ENCODE assay signal across 31 cellular contexts in genomic region chr10:97561678-97562077, GRCh38. TPM values are rescaled to one million over a fixed set of nuclear protein-coding genes. Genes with fewer than 3 reads are reported as not detected.
"Had no signal": no experiment of that assay in that cellular context is flagged by ENCODE, and none has a peak within 500 bp of the region (broad histone marks: within the 10 kb centered on the region; RNA-seq: fewer than 3 reads in every experiment).

No MANE protein-coding gene starts in this region.

- H3K9me3 ChIP-seq: breast epithelium, uterus had no signal

- H3K36me3 ChIP-seq: breast epithelium, uterus had no signal

- H3K4me3 ChIP-seq: hepatocyte, skin epidermis, uterus had no signal

- H3K4me1 Mint-ChIP-seq: central memory CD8-positive, alpha-beta T cell; memory B cell; stimulated activated naive CD8-positive, alpha-beta T cell treated with anti-CD3 and anti-CD28 coated beads, Interleukin-15, amount 100 ng/mL, for 72 hours; T-cell had no signal

- DNase-seq: activated CD4-positive, alpha-beta T cell treated with anti-CD3 and anti-CD28 coated beads for 1 hour; activated CD4-positive, alpha-beta T cell treated with anti-CD3 and anti-CD28 coated beads, Interleukin-2, amount 10 ng/mL, durations not matched to agents 7 days and 5 days; activated CD8-positive, alpha-beta T cell treated with anti-CD3 and anti-CD28 coated beads, Interleukin-2, amount 10 ng/mL, durations not matched to agents 7 days and 5 days; activated gamma-delta T cell; activated naive CD4-positive, alpha-beta T cell treated with anti-CD3 and anti-CD28 coated beads, Interleukin-2, amount 10 ng/mL, durations not matched to agents 7 days and 5 days; activated naive CD8-positive, alpha-beta T cell treated with anti-CD3 and anti-CD28 coated beads, Interleukin-2, amount 10 ng/mL, durations not matched to agents 7 days and 5 days; activated T-cell treated with anti-CD3 and anti-CD28 coated beads, Interleukin-2, amount 50 U/mL, for 1 hour; amniotic stem cell; dermis blood vessel endothelial cell; effector CD4-positive, alpha-beta T cell; left colon; naive thymus-derived CD8-positive, alpha-beta T cell; stimulated activated CD4-positive, alpha-beta T cell treated with anti-CD3 and anti-CD28 coated beads, Interleukin-4, amount 100 ng/mL, for 24 hours; stimulated activated naive CD8-positive, alpha-beta T cell treated with anti-CD3 and anti-CD28 coated beads, Interleukin-15, amount 100 ng/mL, for 72 hours; substantia nigra; T-cell; uterus had no signal

- H3K27me3 Mint-ChIP-seq: activated CD4-positive, alpha-beta T cell treated with anti-CD3 and anti-CD28 coated beads, Interleukin-2, amount 10 ng/mL, durations not matched to agents 7 days and 5 days; activated naive CD4-positive, alpha-beta T cell treated with anti-CD3 and anti-CD28 coated beads, Interleukin-2, amount 10 ng/mL, durations not matched to agents 7 days and 5 days; activated naive CD8-positive, alpha-beta T cell treated with anti-CD3 and anti-CD28 coated beads, Interleukin-2, amount 10 ng/mL, durations not matched to agents 7 days and 5 days; central memory CD8-positive, alpha-beta T cell; memory B cell; naive thymus-derived CD8-positive, alpha-beta T cell; stimulated activated naive CD8-positive, alpha-beta T cell treated with anti-CD3 and anti-CD28 coated beads, Interleukin-15, amount 100 ng/mL, for 72 hours; T-cell; type B pancreatic cell had no signal

- H3K36me3 Mint-ChIP-seq: activated naive CD4-positive, alpha-beta T cell treated with anti-CD3 and anti-CD28 coated beads, Interleukin-2, amount 10 ng/mL, durations not matched to agents 7 days and 5 days; activated naive CD8-positive, alpha-beta T cell treated with anti-CD3 and anti-CD28 coated beads, Interleukin-2, amount 10 ng/mL, durations not matched to agents 7 days and 5 days; memory B cell; stimulated activated effector memory CD8-positive, alpha-beta T cell treated with anti-CD3 and anti-CD28 coated beads, Interleukin-12 subunit alpha, Interleukin-12 subunit beta, amount 100 ng/mL, for 72 hours; T-cell; type B pancreatic cell had no signal

- ATAC-seq: activated CD8-positive, alpha-beta T cell treated with anti-CD3 and anti-CD28 coated beads, Interleukin-2, amount 10 ng/mL, durations not matched to agents 7 days and 5 days; left colon; naive thymus-derived CD8-positive, alpha-beta T cell; sciatic nerve; stimulated activated effector memory CD8-positive, alpha-beta T cell treated with anti-CD3 and anti-CD28 coated beads, Interleukin-12 subunit alpha, Interleukin-12 subunit beta, amount 100 ng/mL, for 72 hours; stimulated activated naive CD8-positive, alpha-beta T cell treated with anti-CD3 and anti-CD28 coated beads, Interleukin-15, amount 100 ng/mL, for 72 hours; T-cell; WTC11 had no signal

- H3K27me3 ChIP-seq: breast epithelium, hepatocyte, uterus had no signal

- H3K27ac ChIP-seq: epithelial cell of prostate, hepatocyte, uterus had no signal

- H3K9me3 Mint-ChIP-seq: activated naive CD4-positive, alpha-beta T cell treated with anti-CD3 and anti-CD28 coated beads, Interleukin-2, amount 10 ng/mL, durations not matched to agents 7 days and 5 days; central memory CD8-positive, alpha-beta T cell; memory B cell; naive thymus-derived CD8-positive, alpha-beta T cell; stimulated activated effector memory CD8-positive, alpha-beta T cell treated with anti-CD3 and anti-CD28 coated beads, Interleukin-12 subunit alpha, Interleukin-12 subunit beta, amount 100 ng/mL, for 72 hours; stimulated activated naive CD8-positive, alpha-beta T cell treated with anti-CD3 and anti-CD28 coated beads, Interleukin-15, amount 100 ng/mL, for 72 hours; T-cell had no signal

- H3K4me1 ChIP-seq: breast epithelium, uterus had no signal

- H3K4me3 Mint-ChIP-seq: activated CD4-positive, alpha-beta T cell treated with anti-CD3 and anti-CD28 coated beads, Interleukin-2, amount 10 ng/mL, durations not matched to agents 7 days and 5 days; activated CD8-positive, alpha-beta T cell treated with anti-CD3 and anti-CD28 coated beads, Interleukin-2, amount 10 ng/mL, durations not matched to agents 7 days and 5 days; activated naive CD4-positive, alpha-beta T cell treated with anti-CD3 and anti-CD28 coated beads, Interleukin-2, amount 10 ng/mL, durations not matched to agents 7 days and 5 days; activated naive CD8-positive, alpha-beta T cell treated with anti-CD3 and anti-CD28 coated beads, Interleukin-2, amount 10 ng/mL, durations not matched to agents 7 days and 5 days; central memory CD8-positive, alpha-beta T cell; memory B cell; naive thymus-derived CD8-positive, alpha-beta T cell; stimulated activated effector memory CD8-positive, alpha-beta T cell treated with anti-CD3 and anti-CD28 coated beads, Interleukin-12 subunit alpha, Interleukin-12 subunit beta, amount 100 ng/mL, for 72 hours; stimulated activated naive CD8-positive, alpha-beta T cell treated with anti-CD3 and anti-CD28 coated beads, Interleukin-15, amount 100 ng/mL, for 72 hours; T-cell; type B pancreatic cell; WTC11 had no signal

- H3K27ac Mint-ChIP-seq: activated CD4-positive, alpha-beta T cell treated with anti-CD3 and anti-CD28 coated beads, Interleukin-2, amount 10 ng/mL, durations not matched to agents 7 days and 5 days; activated CD8-positive, alpha-beta T cell treated with anti-CD3 and anti-CD28 coated beads, Interleukin-2, amount 10 ng/mL, durations not matched to agents 7 days and 5 days; activated naive CD4-positive, alpha-beta T cell treated with anti-CD3 and anti-CD28 coated beads, Interleukin-2, amount 10 ng/mL, durations not matched to agents 7 days and 5 days; activated naive CD8-positive, alpha-beta T cell treated with anti-CD3 and anti-CD28 coated beads, Interleukin-2, amount 10 ng/mL, durations not matched to agents 7 days and 5 days; memory B cell; stimulated activated effector memory CD8-positive, alpha-beta T cell treated with anti-CD3 and anti-CD28 coated beads, Interleukin-12 subunit alpha, Interleukin-12 subunit beta, amount 100 ng/mL, for 72 hours; stimulated activated naive CD8-positive, alpha-beta T cell treated with anti-CD3 and anti-CD28 coated beads, Interleukin-15, amount 100 ng/mL, for 72 hours; T-cell; WTC11 had no signal

RNA-seq across cellular contexts. Expression of gene ANKRD2, which starts 10.9 kb away (rescaled TPM):
- total RNA-seq: breast epithelium; frontal cortex; hepatocyte; left colon; naive thymus-derived CD8-positive, alpha-beta T cell; sciatic nerve; WTC11 had no signal
- polyA plus RNA-seq: hepatocyte; naive thymus-derived CD8-positive, alpha-beta T cell had no signal

RNA-seq across cellular contexts. Expression of gene HOGA1, which starts 22.5 kb away (rescaled TPM):
- total RNA-seq: activated CD4-positive, alpha-beta T cell treated with anti-CD3 and anti-CD28 coated beads, Interleukin-2, amount 10 ng/mL, durations not matched to agents 7 days and 5 days; activated CD8-positive, alpha-beta T cell treated with anti-CD3 and anti-CD28 coated beads, Interleukin-2, amount 10 ng/mL, durations not matched to agents 7 days and 5 days; activated naive CD8-positive, alpha-beta T cell treated with anti-CD3 and anti-CD28 coated beads, Interleukin-2, amount 10 ng/mL, durations not matched to agents 7 days and 5 days; naive thymus-derived CD8-positive, alpha-beta T cell; T-helper 2 cell treated with Interferon-gamma antibody and Interleukin-4, amounts not matched to agents 100 ng/mL and 5 ng/mL, for 36 hours had no signal
- polyA plus RNA-seq: naive thymus-derived CD8-positive, alpha-beta T cell had no signal

RNA-seq across cellular contexts. Expression of gene C10orf62, which starts 27.8 kb away (rescaled TPM):
- total RNA-seq: activated CD4-positive, alpha-beta T cell treated with anti-CD3 and anti-CD28 coated beads, Interleukin-2, amount 10 ng/mL, durations not matched to agents 7 days and 5 days; activated CD8-positive, alpha-beta T cell treated with anti-CD3 and anti-CD28 coated beads, Interleukin-2, amount 10 ng/mL, durations not matched to agents 7 days and 5 days; activated naive CD8-positive, alpha-beta T cell treated with anti-CD3 and anti-CD28 coated beads, Interleukin-2, amount 10 ng/mL, durations not matched to agents 7 days and 5 days; frontal cortex; left colon; naive thymus-derived CD8-positive, alpha-beta T cell; sciatic nerve; T-cell; T-helper 2 cell treated with Interferon-gamma antibody and Interleukin-4, amounts not matched to agents 100 ng/mL and 5 ng/mL, for 36 hours; uterus; WTC11 had no signal
- polyA plus RNA-seq: hepatocyte; keratinocyte; naive thymus-derived CD8-positive, alpha-beta T cell; thymus had no signal
